17 cellular contexts compared by ENCODE assay signal in the genomic region with DNA sequence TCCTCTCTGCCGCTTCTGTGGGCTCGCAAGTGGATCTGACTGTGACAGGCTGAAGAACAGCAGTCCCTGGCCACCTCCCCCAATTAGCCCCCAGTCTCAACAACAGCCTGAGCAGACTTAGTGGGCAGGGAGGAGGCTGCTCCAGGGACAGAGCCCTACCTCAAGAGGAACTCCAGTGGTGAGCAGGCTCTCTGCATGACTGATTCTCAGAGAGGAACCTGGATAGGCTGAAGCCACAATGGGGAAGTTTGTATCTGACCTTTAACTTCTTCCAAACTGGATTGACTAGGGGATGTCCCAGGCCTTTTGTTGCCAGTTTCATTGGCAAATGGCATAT.
DNase-seq lines count a peak whose midpoint lies in the region; ATAC-seq and TF ChIP-seq lines count a peak whose summit lies in the region.
"Had no signal": no experiment of that assay in that cellular context is flagged by ENCODE, and none has a peak within 500 bp of the region (broad histone marks: within the 10 kb centered on the region; RNA-seq: fewer than 3 reads in every experiment).

No MANE protein-coding gene starts in this region.

- no peak overlapping the region for H3K4me3 ChIP-seq in HEK293 (ENCODE audit: low read depth, low read length)
- no peak overlapping the region for H3K4me3 ChIP-seq in brain microvascular endothelial cell (ENCODE audit: low read depth, low read length)
- H3K4me3 ChIP-seq: adrenal gland, SJSA1, vagina had no signal

- H3K27me3 ChIP-seq in brain microvascular endothelial cell (replicated peaks), result no peaks in the 10 kb centered on the region
- H3K27me3 ChIP-seq: adrenal gland, SJSA1, vagina had no signal

- in situ Hi-C loops in brain microvascular endothelial cell (cut with HindIII; ENCODE audit: low pct_ligation_motif_present, low sequenced_read_pairs), result no loop called here

- ATAC-seq in left lobe of liver, result peak; percentile 29

- H3K36me3 ChIP-seq in HEK293 (ENCODE audit: control insufficient read depth in 2 of 2, insufficient read depth in 1 of 2, low read length in 2 of 2), result no peaks in the 10 kb centered on the region
- no peaks in the 10 kb centered on the region for H3K36me3 ChIP-seq in brain microvascular endothelial cell (replicated peaks)
- H3K36me3 ChIP-seq: adrenal gland, SJSA1, vagina had no signal

- no peaks in the 10 kb centered on the region for H3K4me1 ChIP-seq in HEK293 (ENCODE audit: control insufficient read depth, insufficient read depth, low read length)
- H3K4me1 ChIP-seq: adrenal gland, SJSA1, vagina had no signal

- POLR2A ChIA-PET in HEK293 (lab: Yijun Ruan, JAX) (no interaction called here), GM10248 (lab: Yijun Ruan, JAX) (no interaction called here)

- no peaks in the 10 kb centered on the region for H3K9me3 ChIP-seq in HEK293 (ENCODE audit: control insufficient read depth, insufficient read depth, low read depth, low read length)
- H3K9me3 ChIP-seq: adrenal gland had no signal

- TF ChIP-seq CTCF in HEK293 (tag by site-specific recombination; IDR thresholded peaks at IDR 0.05) (no peak), brain microvascular endothelial cell (IDR thresholded peaks at IDR 0.05; ENCODE audit: low read depth, low read length, missing control alignments) (no peak), GM10248 (IDR thresholded peaks at IDR 0.05; ENCODE audit: control extremely low read depth, extremely low read depth, low read depth, missing control alignments) (no peak)

- CTCF ChIA-PET in HEK293 (lab: Yijun Ruan, JAX), result interaction anchor here (1.5 kb wide), 1 partner anchor 148 kb away, joined by 3 read pairs; no protein-coding TSS in a partner anchor
- CTCF ChIA-PET in GM10248 (lab: Yijun Ruan, JAX), result no interaction called here

- H3K27ac ChIP-seq in HEK293 (ENCODE audit: extremely low read depth, low read depth, low read length) (no peak overlapping the region), brain microvascular endothelial cell (no peak overlapping the region)
- H3K27ac ChIP-seq: adrenal gland, SJSA1, vagina had no signal

- peak; percentile 87 for DNase-seq in AML-193 (lab: John Stamatoyannopoulos, UW)
- DNase-seq in SKM-1 treated with dmso at 0.1 percent for 144 hours (lab: John Stamatoyannopoulos, UW; ENCODE audit: unreplicated experiment), result peak; percentile 95
- no peak for DNase-seq in left lobe of liver (ENCODE audit: low spot score)
- no peak for DNase-seq in hypothalamus (lab: John Stamatoyannopoulos, UW)
- no peak for DNase-seq in brain microvascular endothelial cell
- no peak for DNase-seq in GM10248 (ENCODE audit: extremely low spot score)
- DNase-seq in NCI-H1694 (lab: John Stamatoyannopoulos, UW), result no peak
- DNase-seq: activated CD4-positive, alpha-beta T cell treated with anti-CD3 and anti-CD28 coated beads for 1 hour; activated T-cell treated with anti-CD3 and anti-CD28 coated beads, Interleukin-2, amount 50 U/mL, for 48 hours; GOT3; NCI-H1105 treated with DMSO at 0.1 percent for 48 hours; NCI-H524 treated with DMSO at 0.1 percent for 48 hours; stimulated activated CD4-positive, alpha-beta T cell treated with anti-CD3 and anti-CD28 coated beads, Interleukin-1b, Interleukin-23, amount 100 ng/mL, for 48 hours had no signal

TF ChIP-seq in HEK293, 187 proteins besides CTCF, POLR2A, EP300 and RAD21:
- TF ChIP-seq ZNF433 (tag by site-specific recombination; IDR thresholded peaks at IDR 0.05; ENCODE audit: low read depth) (no peak), ZNF341 (tag by site-specific recombination; IDR thresholded peaks at IDR 0.05; ENCODE audit: low read depth) (0 out of 2 replicates have a peak, but pooled peaks have one; percentile 11), ZNF10 (tag by site-specific recombination; IDR thresholded peaks at IDR 0.05) (no peak), ZNF175 (tag by site-specific recombination; IDR thresholded peaks at IDR 0.05) (no peak), ZNF701 (tag by site-specific recombination; IDR thresholded peaks at IDR 0.05) (no peak)
- TF ChIP-seq, protein P1, sequence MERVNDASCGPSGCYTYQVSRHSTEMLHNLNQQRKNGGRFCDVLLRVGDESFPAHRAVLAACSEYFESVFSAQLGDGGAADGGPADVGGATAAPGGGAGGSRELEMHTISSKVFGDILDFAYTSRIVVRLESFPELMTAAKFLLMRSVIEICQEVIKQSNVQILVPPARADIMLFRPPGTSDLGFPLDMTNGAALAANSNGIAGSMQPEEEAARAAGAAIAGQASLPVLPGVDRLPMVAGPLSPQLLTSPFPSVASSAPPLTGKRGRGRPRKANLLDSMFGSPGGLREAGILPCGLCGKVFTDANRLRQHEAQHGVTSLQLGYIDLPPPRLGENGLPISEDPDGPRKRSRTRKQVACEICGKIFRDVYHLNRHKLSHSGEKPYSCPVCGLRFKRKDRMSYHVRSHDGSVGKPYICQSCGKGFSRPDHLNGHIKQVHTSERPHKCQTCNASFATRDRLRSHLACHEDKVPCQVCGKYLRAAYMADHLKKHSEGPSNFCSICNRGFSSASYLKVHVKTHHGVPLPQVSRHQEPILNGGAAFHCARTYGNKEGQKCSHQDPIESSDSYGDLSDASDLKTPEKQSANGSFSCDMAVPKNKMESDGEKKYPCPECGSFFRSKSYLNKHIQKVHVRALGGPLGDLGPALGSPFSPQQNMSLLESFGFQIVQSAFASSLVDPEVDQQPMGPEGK (tag by site-specific recombination; IDR thresholded peaks at IDR 0.05), result no peak

Comparison
In these comparisons a context has a peak if more than half of its experiments do, and no peak if none do; other contexts are left out.
1. DNase-seq: peak in AML-193 (2 of 2) and SKM-1 treated with dmso at 0.1 percent for 144 hours (single experiment); none in left lobe of liver (single experiment), hypothalamus (0 of 51), brain microvascular endothelial cell (single experiment), GM10248 (single experiment) and NCI-H1694 (single experiment).